ENCODE assay signal across 27 cellular contexts in the genomic region with DNA sequence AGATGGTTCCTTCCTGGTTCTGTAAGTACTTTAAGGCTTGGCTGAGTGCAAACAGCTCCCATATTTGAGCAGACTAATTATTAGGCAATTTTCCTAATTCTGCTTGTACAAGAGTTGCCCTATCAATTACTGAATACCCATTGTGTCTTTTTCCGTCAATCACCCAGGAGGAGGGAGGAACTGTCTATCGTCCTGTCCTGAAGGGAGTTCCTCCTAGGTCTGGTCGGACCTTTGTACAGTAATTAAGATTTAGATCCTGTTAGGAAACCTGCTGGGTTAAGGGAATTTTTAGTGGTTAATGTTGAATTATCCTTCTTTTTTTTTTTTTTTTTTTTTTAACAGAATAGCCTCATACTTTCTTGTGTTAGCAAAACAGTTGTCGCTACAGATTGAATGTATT.
"Had no signal": no experiment of that assay in that cellular context is flagged by ENCODE, and none has a peak within 500 bp of the region (broad histone marks: within the 10 kb centered on the region; RNA-seq: fewer than 3 reads in every experiment).

No MANE protein-coding gene starts in this region.

- H3K27me3 ChIP-seq: body of pancreas had no signal

- H3K27ac ChIP-seq: body of pancreas, KMS-11, SK-N-MC, VCaP had no signal

- H3K4me3 Mint-ChIP-seq: activated CD4-positive, alpha-beta memory T cell treated with anti-CD3 and anti-CD28 coated beads for 36 hours; activated CD4-positive, alpha-beta T cell treated with anti-CD3 and anti-CD28 coated beads, Interleukin-2, amount 10 ng/mL, durations not matched to agents 7 days and 5 days; activated T-cell treated with anti-CD3 and anti-CD28 coated beads, Interleukin-2, amount 50 U/mL, for 72 hours; T-cell had no signal

- H3K4me2 ChIP-seq: KMS-11 had no signal

- H3K4me3 ChIP-seq: body of pancreas, SK-N-MC had no signal

- H3K9me3 ChIP-seq: body of pancreas had no signal

- ATAC-seq: activated T-cell treated with anti-CD3 and anti-CD28 coated beads, Interleukin-2, amount 50 U/mL, for 72 hours; body of pancreas; Panc1; Right ventricle myocardium inferior; T-cell had no signal

- H3K27ac Mint-ChIP-seq: activated CD4-positive, alpha-beta memory T cell treated with anti-CD3 and anti-CD28 coated beads for 36 hours; activated CD4-positive, alpha-beta T cell treated with anti-CD3 and anti-CD28 coated beads, Interleukin-2, amount 10 ng/mL, durations not matched to agents 7 days and 5 days; activated T-cell treated with anti-CD3 and anti-CD28 coated beads, Interleukin-2, amount 50 U/mL, for 72 hours; T-cell had no signal

- H3K9me3 Mint-ChIP-seq: central memory CD8-positive, alpha-beta T cell had no signal

- H3K9ac ChIP-seq: KMS-11 had no signal

- H3K4me1 ChIP-seq: body of pancreas had no signal

- DNase-seq: activated CD4-positive, alpha-beta memory T cell treated with anti-CD3 and anti-CD28 coated beads for 36 hours; activated CD4-positive, alpha-beta T cell treated with anti-CD3 and anti-CD28 coated beads, Interleukin-2, amount 10 ng/mL, durations not matched to agents 7 days and 5 days; activated CD4-positive, CD25-positive, alpha-beta regulatory T cell; activated CD8-positive, alpha-beta memory T cell treated with anti-CD3 and anti-CD28 coated beads, Interleukin-2, amount 50 U/mL, for 4 hours; activated naive CD4-positive, alpha-beta T cell treated with anti-CD3 and anti-CD28 coated beads, Interleukin-2, amount 50 U/mL, for 16 hours; activated T-cell treated with anti-CD3 and anti-CD28 coated beads, Interleukin-2, amount 50 U/mL, for 72 hours; aorta; body of pancreas; NCI-H1092; NCI-H1436; NCI-H187 treated with DMSO at 0.1 percent for 48 hours; NCI-H2081 treated with DMSO at 0.1 percent for 48 hours; NCI-H2171; NCI-H2227 treated with DMSO at 0.1 percent for 48 hours; NCI-H526; NK-92 treated with Interleukin-12 subunit alpha and Interleukin-12 subunit beta, amount 100 ng/mL, for 24 hours; OCI-M1; RPMI8226; T-cell; T-helper 2 cell; T1000 had no signal

- H3K27me3 Mint-ChIP-seq: activated CD4-positive, alpha-beta memory T cell treated with anti-CD3 and anti-CD28 coated beads for 36 hours; activated CD4-positive, alpha-beta T cell treated with anti-CD3 and anti-CD28 coated beads, Interleukin-2, amount 10 ng/mL, durations not matched to agents 7 days and 5 days; central memory CD8-positive, alpha-beta T cell; T-cell had no signal
